ENCODE assay signal across 8 cellular contexts in genomic region chr9:83707518-83707767, GRCh38. TPM values are rescaled to one million over a fixed set of nuclear protein-coding genes. Genes with fewer than 3 reads are reported as not detected.
A peak's percentile ranks its signal among the peaks of the same experiment; 100 is the strongest.
DNase-seq lines count a peak whose midpoint lies in the region; ATAC-seq and TF ChIP-seq lines count a peak whose summit lies in the region.

No MANE protein-coding gene starts in this region.

- POLR2A ChIA-PET in CD8-positive, alpha-beta memory T cell (lab: Charles Lee), result interaction anchor here (0.8 to 2.7 kb wide), 8 partner anchors 27 to 273 kb away, joined by 3 to 28 read pairs (median 4); partner anchors contain the start of genes HNRNPK, IDNK, KIF27 and RMI1

- no peaks in the 10 kb centered on the region for H3K27me3 Mint-ChIP-seq in CD8-positive, alpha-beta memory T cell
- H3K27me3 Mint-ChIP-seq in endodermal cell (ENCODE audit: insufficient read depth), result peaks cover 2% of the 10 kb centered on the region
- H3K27me3 Mint-ChIP-seq in natural killer cell treated with Interleukin-12 subunit alpha and Interleukin-12 subunit beta and Interleukin-15 and Interleukin-18, amount 100 ng/mL, for 72 hours, result no peaks in the 10 kb centered on the region

- H3K4me1 Mint-ChIP-seq in CD8-positive, alpha-beta memory T cell, result peaks cover 40 to 58% (median 53%) of the 10 kb centered on the region in 3 donors
- peaks cover 14% of the 10 kb centered on the region for H3K4me1 Mint-ChIP-seq in endodermal cell
- H3K4me1 Mint-ChIP-seq in natural killer cell treated with Interleukin-12 subunit alpha and Interleukin-12 subunit beta and Interleukin-15 and Interleukin-18, amount 100 ng/mL, for 72 hours (ENCODE audit: low read depth in 2 of 2), result peaks cover 28 to 38% of the 10 kb centered on the region in 2 donors

- CTCF ChIA-PET in CD8-positive, alpha-beta memory T cell (lab: Charles Lee), result interaction anchor here (0.8 to 3.7 kb wide), 7 partner anchors 10 to 273 kb away, joined by 3 to 22 read pairs (median 9); partner anchors contain the start of genes HNRNPK, IDNK and RMI1

- H3K27ac Mint-ChIP-seq in CD8-positive, alpha-beta memory T cell, result peak overlapping the region; percentile 98 to 100 (median 100)
- peak overlapping the region; percentile 98 for H3K27ac Mint-ChIP-seq in endodermal cell
- peak overlapping the region; percentile 100 for H3K27ac Mint-ChIP-seq in natural killer cell treated with Interleukin-12 subunit alpha and Interleukin-12 subunit beta and Interleukin-15 and Interleukin-18, amount 100 ng/mL, for 72 hours

- H3K4me3 ChIP-seq in CD8-positive, alpha-beta memory T cell (ENCODE audit: low read length), result peak overlapping the region; percentile 99
- H3K4me3 ChIP-seq in WI38 (ENCODE audit: low read depth, low read length), result peak overlapping the region; percentile 95
- peak overlapping the region; percentile 92 for H3K4me3 ChIP-seq in endodermal cell (ENCODE audit: low read length)
- H3K4me3 ChIP-seq in urinary bladder (ENCODE audit: low read depth, low read length), result peak overlapping the region; percentile 86

- H3K4me3 Mint-ChIP-seq in CD8-positive, alpha-beta memory T cell, result peak overlapping the region; percentile 84 to 99 (median 98)
- H3K4me3 Mint-ChIP-seq in endodermal cell, result peak overlapping the region; percentile 90
- H3K4me3 Mint-ChIP-seq in natural killer cell treated with Interleukin-12 subunit alpha and Interleukin-12 subunit beta and Interleukin-15 and Interleukin-18, amount 100 ng/mL, for 72 hours, result peak overlapping the region; percentile 99

- H3K36me3 Mint-ChIP-seq in CD8-positive, alpha-beta memory T cell, result peaks cover 0 to 24% (median 3%) of the 10 kb centered on the region in 3 donors
- peaks cover 18% of the 10 kb centered on the region for H3K36me3 Mint-ChIP-seq in endodermal cell (ENCODE audit: low read depth)
- H3K36me3 Mint-ChIP-seq in natural killer cell treated with Interleukin-12 subunit alpha and Interleukin-12 subunit beta and Interleukin-15 and Interleukin-18, amount 100 ng/mL, for 72 hours, result peaks cover 6% of the 10 kb centered on the region

- no peaks in the 10 kb centered on the region for H3K9me3 Mint-ChIP-seq in CD8-positive, alpha-beta memory T cell
- peaks cover 9% of the 10 kb centered on the region for H3K9me3 Mint-ChIP-seq in endodermal cell
- no peaks in the 10 kb centered on the region for H3K9me3 Mint-ChIP-seq in natural killer cell treated with Interleukin-12 subunit alpha and Interleukin-12 subunit beta and Interleukin-15 and Interleukin-18, amount 100 ng/mL, for 72 hours

- TF ChIP-seq CTCF in WI38 (IDR thresholded peaks at IDR 0.05; ENCODE audit: low read depth, low read length), result no peak
- no peak for TF ChIP-seq CTCF in endodermal cell (conservative IDR thresholded peaks at IDR 0.05)

- H3K27ac ChIP-seq in CD8-positive, alpha-beta memory T cell (ENCODE audit: low read depth, low read length), result peak overlapping the region; percentile 99
- H3K27ac ChIP-seq in endodermal cell (ENCODE audit: low read depth, low read length) (peak overlapping the region; percentile 99), urinary bladder (ENCODE audit: low read depth) (peak overlapping the region; percentile 98)

- no peak for DNase-seq in CD8-positive, alpha-beta memory T cell
- no peak for DNase-seq in endodermal cell
- DNase-seq in natural killer cell treated with Interleukin-12 subunit alpha and Interleukin-12 subunit beta and Interleukin-15 and Interleukin-18, amount 100 ng/mL, for 72 hours (ENCODE audit: low spot score), result no peak
- no peak for DNase-seq in HK-2 (ENCODE audit: unreplicated experiment)

- ATAC-seq in GM19452 (IDR thresholded peaks at IDR 0.05; ENCODE audit: unreplicated experiment) (peak; percentile 50), HG03460 (IDR thresholded peaks at IDR 0.05; ENCODE audit: unreplicated experiment) (peak; percentile 49)
- peak; percentile 78 to 81 for ATAC-seq in natural killer cell treated with Interleukin-12 subunit alpha and Interleukin-12 subunit beta and Interleukin-15 and Interleukin-18, amount 100 ng/mL, for 72 hours

- 0% methylated on average over 1 to 26 of the region's 26 CpGs for WGBS in endodermal cell (ENCODE audit: insufficient coverage in 1 of 2, insufficient read length in 1 of 2), 2 experiments
- WGBS in urinary bladder, result under 1% methylated on average over 26 of the region's 26 CpGs

- H3K27me3 ChIP-seq in CD8-positive, alpha-beta memory T cell (ENCODE audit: insufficient read depth, low read length, poor library complexity, severe bottlenecking), result no peaks in the 10 kb centered on the region
- no peaks in the 10 kb centered on the region for H3K27me3 ChIP-seq in endodermal cell (ENCODE audit: control insufficient read depth, insufficient read depth, low read length, poor library complexity, severe bottlenecking)

- H3K9me3 ChIP-seq in CD8-positive, alpha-beta memory T cell (ENCODE audit: low read length), result no peaks in the 10 kb centered on the region
- H3K9me3 ChIP-seq in endodermal cell (ENCODE audit: control insufficient read depth, low read length), result peaks cover 16% of the 10 kb centered on the region

- peak overlapping the region; percentile 99 for H3K9ac ChIP-seq in endodermal cell (ENCODE audit: extremely low read depth, low read length, poor library complexity, severe bottlenecking)

- H3K36me3 ChIP-seq in CD8-positive, alpha-beta memory T cell (ENCODE audit: insufficient read depth, low read length), result no peaks in the 10 kb centered on the region
- H3K36me3 ChIP-seq in endodermal cell (ENCODE audit: control insufficient read depth, insufficient read depth, low read length) (peaks cover 11% of the 10 kb centered on the region), urinary bladder (ENCODE audit: insufficient read depth) (no peaks in the 10 kb centered on the region)

- peaks cover 39% of the 10 kb centered on the region for H3K4me1 ChIP-seq in CD8-positive, alpha-beta memory T cell (ENCODE audit: insufficient read depth, low read length)
- H3K4me1 ChIP-seq in endodermal cell (ENCODE audit: control insufficient read depth, insufficient read depth, low read length) (no peaks in the 10 kb centered on the region), urinary bladder (ENCODE audit: insufficient read depth) (no peaks in the 10 kb centered on the region)

RNA-seq across cellular contexts. Expression of gene UBQLN1, which starts 0.3 kb away (rescaled TPM):
- total RNA-seq in CD8-positive, alpha-beta memory T cell, result 100 to 1,000 TPM in 1 of 2 experiments, 10 to 100 TPM in 1; 95.1 to 101 TPM
- 76.6 TPM for polyA plus RNA-seq in CD8-positive, alpha-beta memory T cell
- total RNA-seq in endodermal cell (100 to 1,000 TPM; 114 to 119 TPM), urinary bladder (132 TPM)
- 141 TPM for polyA plus RNA-seq in endodermal cell (2013, experiment 1 of 2)
- polyA plus RNA-seq in endodermal cell (2013, experiment 2 of 2), result 127 TPM
- total RNA-seq in natural killer cell treated with Interleukin-12 subunit alpha and Interleukin-12 subunit beta and Interleukin-15 and Interleukin-18, amount 100 ng/mL, for 72 hours, result 10 to 100 TPM; 81.9 to 86.3 TPM
- 60.4 TPM for polyA plus RNA-seq in urinary bladder
